ENCODE assay signal across 21 cellular contexts in the genomic region with DNA sequence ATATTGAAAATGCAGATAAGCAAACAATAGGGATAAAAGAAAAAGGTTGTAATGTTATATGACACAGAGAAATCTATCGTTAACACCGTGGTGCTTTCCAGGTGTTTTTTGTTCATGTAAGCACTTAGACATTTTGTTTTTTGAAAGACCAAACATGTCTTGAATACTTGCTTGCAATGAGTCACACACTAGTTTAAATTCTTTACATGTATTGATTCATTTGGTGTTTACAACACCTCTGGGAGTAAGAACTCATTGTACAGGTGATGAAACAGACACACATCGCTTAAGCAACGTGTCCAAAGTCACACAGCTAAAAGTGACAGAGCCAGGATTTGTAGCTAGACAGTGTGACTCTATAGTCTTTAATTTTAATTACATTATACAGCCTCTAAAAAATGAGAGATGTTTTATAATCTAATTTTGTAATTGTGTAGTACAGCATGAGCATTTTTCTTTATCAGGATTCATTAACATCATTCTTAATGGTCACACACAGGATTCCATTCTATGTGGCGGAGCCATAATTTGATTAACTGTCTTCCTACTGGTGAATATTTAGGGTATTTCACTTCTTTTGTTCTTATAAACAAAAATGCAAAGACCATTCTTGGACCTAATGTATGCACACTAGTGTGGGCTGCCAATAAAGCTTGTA.
DNase-seq lines count a peak whose midpoint lies in the region; ATAC-seq and TF ChIP-seq lines count a peak whose summit lies in the region.
"Had no signal": no experiment of that assay in that cellular context is flagged by ENCODE, and none has a peak within 500 bp of the region (broad histone marks: within the 10 kb centered on the region; RNA-seq: fewer than 3 reads in every experiment).

No MANE protein-coding gene starts in this region.

- DNase-seq in NCI-H345 (lab: John Stamatoyannopoulos, UW) = peak; percentile 29
- no peak for DNase-seq in NCI-H345 treated with DMSO at 0.1 percent for 48 hours (lab: John Stamatoyannopoulos, UW; ENCODE audit: unreplicated experiment)
- no peak for DNase-seq in hepatocyte (ENCODE audit: low spot score)
- DNase-seq in smooth muscle cell (lab: John Stamatoyannopoulos, UW; ENCODE audit: unreplicated experiment) = no peak
- DNase-seq in T-cell = no peak
- DNase-seq in CD8-positive, alpha-beta memory T cell = no peak
- no peak for DNase-seq in SHP77 (lab: John Stamatoyannopoulos, UW)
- DNase-seq: ACHN; CD4-positive, alpha-beta T cell; GOT3; left ventricle myocardium superior; naive thymus-derived CD4-positive, alpha-beta T cell; NCI-H1105 treated with DMSO at 0.1 percent for 48 hours; NCI-H510A; OCI-M1; posterior cingulate gyrus had no signal

- H2AFZ ChIP-seq in hepatocyte (no peak overlapping the region), smooth muscle cell (ENCODE audit: low read depth) (no peak overlapping the region)

- H3K27me3 Mint-ChIP-seq in T-cell = peaks cover 4 to 13% of the 10 kb centered on the region in 2 donors
- peaks cover 8 to 23% of the 10 kb centered on the region in 2 donors for H3K27me3 Mint-ChIP-seq in CD8-positive, alpha-beta memory T cell

- H3K4me1 Mint-ChIP-seq in T-cell = no peaks in the 10 kb centered on the region
- no peaks in the 10 kb centered on the region for H3K4me1 Mint-ChIP-seq in CD8-positive, alpha-beta memory T cell
- H3K4me1 Mint-ChIP-seq: activated naive CD4-positive, alpha-beta T cell treated with anti-CD3 and anti-CD28 coated beads, Interleukin-2, amount 50 U/mL, for 24 hours; naive thymus-derived CD4-positive, alpha-beta T cell had no signal

- H3K27me3 ChIP-seq in hepatocyte (no peaks in the 10 kb centered on the region), smooth muscle cell (ENCODE audit: low read depth) (no peaks in the 10 kb centered on the region)
- no peaks in the 10 kb centered on the region for H3K27me3 ChIP-seq in CD8-positive, alpha-beta memory T cell (ENCODE audit: insufficient read depth, low read length, poor library complexity, severe bottlenecking)
- H3K27me3 ChIP-seq: cardiac muscle cell had no signal

- ATAC-seq in SK-N-SH treated with all-trans-retinoic acid at 6 μM for 48 hours (no peak; the same call in 2 of the 3 replicates), T-cell (replicated peaks in 1 of 4) (no peak)
- ATAC-seq: left ventricle myocardium superior; naive thymus-derived CD4-positive, alpha-beta T cell had no signal

- H3K9me3 ChIP-seq in hepatocyte (ENCODE audit: low read depth) = no peaks in the 10 kb centered on the region
- no peaks in the 10 kb centered on the region for H3K9me3 ChIP-seq in smooth muscle cell (replicated peaks; ENCODE audit: low read depth)
- H3K9me3 ChIP-seq in CD8-positive, alpha-beta memory T cell (ENCODE audit: low read length) = no peaks in the 10 kb centered on the region

- H3K9ac ChIP-seq in smooth muscle cell (ENCODE audit: low read depth) = no peak overlapping the region

- H3K4me2 ChIP-seq in hepatocyte (peak overlapping the region; percentile 22), smooth muscle cell (peak overlapping the region; percentile 42)

- TF ChIP-seq CTCF in hepatocyte (IDR thresholded peaks at IDR 0.05; ENCODE audit: poor library complexity) (no peak), smooth muscle cell (IDR thresholded peaks at IDR 0.05; ENCODE audit: borderline replicate concordance, insufficient read depth, poor library complexity, severe bottlenecking) (no peak)

- H3K4me1 ChIP-seq in hepatocyte (ENCODE audit: insufficient read depth) (peaks cover 19% of the 10 kb centered on the region), smooth muscle cell (ENCODE audit: low read depth) (peaks cover 17% of the 10 kb centered on the region)
- H3K4me1 ChIP-seq in CD8-positive, alpha-beta memory T cell (ENCODE audit: insufficient read depth, low read length) = no peaks in the 10 kb centered on the region

- no peak overlapping the region for H3K27ac Mint-ChIP-seq in T-cell
- H3K27ac Mint-ChIP-seq in CD8-positive, alpha-beta memory T cell = no peak overlapping the region
- H3K27ac Mint-ChIP-seq: activated naive CD4-positive, alpha-beta T cell treated with anti-CD3 and anti-CD28 coated beads, Interleukin-2, amount 50 U/mL, for 24 hours; CD4-positive, alpha-beta T cell; naive thymus-derived CD4-positive, alpha-beta T cell; stimulated activated naive CD8-positive, alpha-beta T cell treated with anti-CD3 and anti-CD28 coated beads, Interleukin-15, Interleukin-2, amounts not matched to agents 100 ng/mL and 50 ng/mL, for 24 hours had no signal

- POLR2A ChIA-PET in T-cell (lab: Charles Lee) = no interaction called here
- POLR2A ChIA-PET in CD8-positive, alpha-beta memory T cell (lab: Charles Lee) = no interaction called here

- H3K27ac ChIP-seq in hepatocyte (peak overlapping the region; percentile 26), smooth muscle cell (ENCODE audit: low read depth) (peak overlapping the region; percentile 58)
- no peak overlapping the region for H3K27ac ChIP-seq in CD8-positive, alpha-beta memory T cell (ENCODE audit: low read depth, low read length)
- H3K27ac ChIP-seq: SK-N-MC had no signal

- no peak overlapping the region for H3K4me3 ChIP-seq in hepatocyte
- H3K4me3 ChIP-seq in smooth muscle cell = no peak overlapping the region
- no peak overlapping the region for H3K4me3 ChIP-seq in CD8-positive, alpha-beta memory T cell (ENCODE audit: low read length)
- H3K4me3 ChIP-seq: cardiac muscle cell, SK-N-MC had no signal

- no peak overlapping the region for H3K4me3 Mint-ChIP-seq in T-cell
- no peak overlapping the region for H3K4me3 Mint-ChIP-seq in CD8-positive, alpha-beta memory T cell
- H3K4me3 Mint-ChIP-seq: activated naive CD4-positive, alpha-beta T cell treated with anti-CD3 and anti-CD28 coated beads, Interleukin-2, amount 50 U/mL, for 24 hours; CD4-positive, alpha-beta T cell; naive thymus-derived CD4-positive, alpha-beta T cell; stimulated activated naive CD8-positive, alpha-beta T cell treated with anti-CD3 and anti-CD28 coated beads, Interleukin-15, Interleukin-2, amounts not matched to agents 100 ng/mL and 50 ng/mL, for 24 hours had no signal

- H3K9me2 ChIP-seq in hepatocyte (replicated peaks; ENCODE audit: insufficient read depth) = no peaks in the 10 kb centered on the region

- 42% methylated on average over 5 of the region's 5 CpGs for WGBS in hepatocyte (ENCODE audit: low lambda C conversion rate, missing lambda C conversion rate)
- 73% methylated on average over 5 of the region's 5 CpGs for whole genome bisulfite sequencing in smooth muscle cell (ENCODE audit: low lambda C conversion rate)

- no peaks in the 10 kb centered on the region for H4K20me1 ChIP-seq in hepatocyte (ENCODE audit: insufficient read depth, poor library complexity, severe bottlenecking)
- H4K20me1 ChIP-seq in smooth muscle cell (ENCODE audit: low read depth) = no peaks in the 10 kb centered on the region

- H3K36me3 ChIP-seq in hepatocyte (replicated peaks; ENCODE audit: insufficient read depth, low read depth) (no peaks in the 10 kb centered on the region), smooth muscle cell (ENCODE audit: low read depth) (no peaks in the 10 kb centered on the region)
- no peaks in the 10 kb centered on the region for H3K36me3 ChIP-seq in CD8-positive, alpha-beta memory T cell (ENCODE audit: insufficient read depth, low read length)
- H3K36me3 ChIP-seq: cardiac muscle cell had no signal

- no peaks in the 10 kb centered on the region for H3K36me3 Mint-ChIP-seq in T-cell
- H3K36me3 Mint-ChIP-seq in CD8-positive, alpha-beta memory T cell = no peaks in the 10 kb centered on the region
- H3K36me3 Mint-ChIP-seq: activated naive CD4-positive, alpha-beta T cell treated with anti-CD3 and anti-CD28 coated beads, Interleukin-2, amount 50 U/mL, for 24 hours; naive thymus-derived CD4-positive, alpha-beta T cell had no signal

- H3F3A ChIP-seq in smooth muscle cell (ENCODE audit: low read depth) = peaks cover 4% of the 10 kb centered on the region

- H3K79me2 ChIP-seq in hepatocyte = peaks cover 11% of the 10 kb centered on the region
- no peaks in the 10 kb centered on the region for H3K79me2 ChIP-seq in smooth muscle cell (ENCODE audit: low read depth)

- CTCF ChIA-PET in T-cell (lab: Charles Lee) = no interaction called here
- CTCF ChIA-PET in CD8-positive, alpha-beta memory T cell (lab: Charles Lee) = no interaction called here

- no peaks in the 10 kb centered on the region for H3K9me3 Mint-ChIP-seq in T-cell
- H3K9me3 Mint-ChIP-seq in CD8-positive, alpha-beta memory T cell = no peaks in the 10 kb centered on the region
- H3K9me3 Mint-ChIP-seq: activated naive CD4-positive, alpha-beta T cell treated with anti-CD3 and anti-CD28 coated beads, Interleukin-2, amount 50 U/mL, for 24 hours; CD4-positive, alpha-beta T cell; stimulated activated naive CD8-positive, alpha-beta T cell treated with anti-CD3 and anti-CD28 coated beads, Interleukin-15, Interleukin-2, amounts not matched to agents 100 ng/mL and 50 ng/mL, for 24 hours had no signal

TF ChIP-seq in SK-N-SH treated with all-trans-retinoic acid at 6 μM for 48 hours, 23 proteins besides CTCF, POLR2A, EP300 and RAD21 (continues in another document):
- TF ChIP-seq, protein P1, sequence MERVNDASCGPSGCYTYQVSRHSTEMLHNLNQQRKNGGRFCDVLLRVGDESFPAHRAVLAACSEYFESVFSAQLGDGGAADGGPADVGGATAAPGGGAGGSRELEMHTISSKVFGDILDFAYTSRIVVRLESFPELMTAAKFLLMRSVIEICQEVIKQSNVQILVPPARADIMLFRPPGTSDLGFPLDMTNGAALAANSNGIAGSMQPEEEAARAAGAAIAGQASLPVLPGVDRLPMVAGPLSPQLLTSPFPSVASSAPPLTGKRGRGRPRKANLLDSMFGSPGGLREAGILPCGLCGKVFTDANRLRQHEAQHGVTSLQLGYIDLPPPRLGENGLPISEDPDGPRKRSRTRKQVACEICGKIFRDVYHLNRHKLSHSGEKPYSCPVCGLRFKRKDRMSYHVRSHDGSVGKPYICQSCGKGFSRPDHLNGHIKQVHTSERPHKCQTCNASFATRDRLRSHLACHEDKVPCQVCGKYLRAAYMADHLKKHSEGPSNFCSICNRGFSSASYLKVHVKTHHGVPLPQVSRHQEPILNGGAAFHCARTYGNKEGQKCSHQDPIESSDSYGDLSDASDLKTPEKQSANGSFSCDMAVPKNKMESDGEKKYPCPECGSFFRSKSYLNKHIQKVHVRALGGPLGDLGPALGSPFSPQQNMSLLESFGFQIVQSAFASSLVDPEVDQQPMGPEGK (CRISPR knock-in tag; IDR thresholded peaks at IDR 0.05; ENCODE audit: borderline replicate concordance) = peak; percentile 21; the same call in 1 of the 2 replicates
- TF ChIP-seq, protein P2, sequence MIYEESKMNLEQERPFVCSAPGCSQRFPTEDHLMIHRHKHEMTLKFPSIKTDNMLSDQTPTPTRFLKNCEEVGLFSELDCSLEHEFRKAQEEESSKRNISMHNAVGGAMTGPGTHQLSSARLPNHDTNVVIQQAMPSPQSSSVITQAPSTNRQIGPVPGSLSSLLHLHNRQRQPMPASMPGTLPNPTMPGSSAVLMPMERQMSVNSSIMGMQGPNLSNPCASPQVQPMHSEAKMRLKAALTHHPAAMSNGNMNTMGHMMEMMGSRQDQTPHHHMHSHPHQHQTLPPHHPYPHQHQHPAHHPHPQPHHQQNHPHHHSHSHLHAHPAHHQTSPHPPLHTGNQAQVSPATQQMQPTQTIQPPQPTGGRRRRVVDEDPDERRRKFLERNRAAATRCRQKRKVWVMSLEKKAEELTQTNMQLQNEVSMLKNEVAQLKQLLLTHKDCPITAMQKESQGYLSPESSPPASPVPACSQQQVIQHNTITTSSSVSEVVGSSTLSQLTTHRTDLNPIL (CRISPR knock-in tag; IDR thresholded peaks at IDR 0.05; ENCODE audit: low read depth) = no peak
- peak; percentile 60; the same call in 1 of the 2 replicates for TF ChIP-seq ZC3H10 (CRISPR knock-in tag; IDR thresholded peaks at IDR 0.05)
